In the genomic region with DNA sequence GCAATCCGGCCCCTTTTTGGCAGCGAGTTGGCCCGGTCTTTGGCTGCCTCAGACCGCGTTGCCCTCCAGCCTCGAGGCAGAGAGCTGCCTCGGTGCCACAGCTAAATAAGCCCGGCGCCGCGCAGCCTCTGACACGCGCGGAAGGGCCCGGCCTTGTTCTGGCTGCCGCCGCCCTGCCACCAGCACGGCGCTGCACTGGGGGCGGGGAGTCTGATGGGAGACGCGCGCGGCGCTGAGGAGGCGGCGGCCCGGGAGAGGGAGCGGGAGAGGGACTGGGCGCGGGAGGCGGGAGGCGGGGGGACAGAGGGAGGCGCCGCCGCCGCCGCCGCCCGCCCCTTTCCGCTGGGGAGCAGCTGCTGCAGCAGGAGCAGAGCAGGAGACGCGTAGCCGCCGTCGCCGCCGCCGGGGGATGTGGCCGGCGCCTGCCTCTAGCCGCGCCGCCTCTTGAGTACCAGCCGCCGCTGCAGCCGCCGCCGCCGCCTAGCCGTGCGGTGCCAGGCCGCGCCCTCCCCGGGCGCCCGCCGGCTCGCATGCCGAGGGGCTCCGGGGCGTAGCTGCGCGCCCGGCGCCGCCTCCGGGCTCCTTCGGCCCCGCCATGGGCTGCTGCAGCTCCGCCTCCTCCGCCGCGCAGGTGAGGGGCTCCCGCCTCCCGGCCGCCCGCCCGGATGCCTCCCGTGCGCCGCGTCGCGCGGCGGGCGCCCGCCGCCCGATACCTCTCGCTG, we compare ENCODE assay signal across 8 cellular contexts. TPM values are rescaled to one million over a fixed set of nuclear protein-coding genes. Genes with fewer than 3 reads are reported as not detected.
A peak's percentile ranks its signal among the peaks of the same experiment; 100 is the strongest.
DNase-seq lines count a peak whose midpoint lies in the region; ATAC-seq and TF ChIP-seq lines count a peak whose summit lies in the region.

TSS of gene SLC44A1 (plus strand) at position 378 of the 722 bp plus-strand sequence. CDS start at position 596, 218 bp downstream.

- H3K27ac ChIP-seq in SK-N-MC (peak within 1 kb of the TSS; percentile 80; the same call in 1 of the 2 replicates), temporal lobe (ENCODE audit: low read depth, low read length) (peak within 1 kb of the TSS; percentile 78)

- TF ChIP-seq CTCF in NB4 (IDR thresholded peaks at IDR 0.05; ENCODE audit: low read depth, low read length): no peak
- TF ChIP-seq CTCF in omental fat pad (IDR thresholded peaks at IDR 0.05): peak in 1 of 3 donors; percentile 5

- no peaks in the 10 kb centered on the region for H3K9me3 Mint-ChIP-seq in activated naive CD4-positive, alpha-beta T cell treated with anti-CD3 and anti-CD28 coated beads, Interleukin-2, amount 50 U/mL, for 72 hours

- peak within 1 kb of the TSS; percentile 77 for H3K9ac ChIP-seq in SK-N-MC (ENCODE audit: insufficient read length)

- H3K4me3 ChIP-seq in GM08714 (ENCODE audit: low read length) (peak within 1 kb of the TSS; percentile 67), NB4 (ENCODE audit: low read depth, low read length) (peak within 1 kb of the TSS; percentile 68), SK-N-MC (peak within 1 kb of the TSS; percentile 77)

- TF ChIP-seq POLR2A in NB4 (IDR thresholded peaks at IDR 0.05; ENCODE audit: extremely low read depth, insufficient read length): peak; percentile 67

- H3K9me3 ChIP-seq in SK-N-MC (ENCODE audit: low read depth, low read length): no peaks in the 10 kb centered on the region

- H3K36me3 Mint-ChIP-seq in activated naive CD4-positive, alpha-beta T cell treated with anti-CD3 and anti-CD28 coated beads, Interleukin-2, amount 50 U/mL, for 72 hours: peaks cover 0 to 6% of the 10 kb centered on the region in 2 donors

- ATAC-seq in HG02571 (IDR thresholded peaks at IDR 0.05; ENCODE audit: unreplicated experiment) (peak; percentile 86), omental fat pad (ENCODE audit: low FRiP score) (peak; percentile 97)
- ATAC-seq in activated naive CD4-positive, alpha-beta T cell treated with anti-CD3 and anti-CD28 coated beads, Interleukin-2, amount 50 U/mL, for 72 hours: peak; percentile 90 to 95

- DNase-seq in NB4 (ENCODE audit: low read depth) (peak; percentile 97), SK-N-MC (ENCODE audit: low read depth, low spot score) (peak; percentile 26), glomerular endothelial cell (ENCODE audit: extremely low read depth, low read depth, low spot score) (peak; percentile 63), omental fat pad (ENCODE audit: low spot score) (peak; percentile 87)
- DNase-seq in activated naive CD4-positive, alpha-beta T cell treated with anti-CD3 and anti-CD28 coated beads, Interleukin-2, amount 50 U/mL, for 72 hours (ENCODE audit: low spot score in 2 of 2): peak; percentile 81 to 93

- H3K36me3 ChIP-seq in SK-N-MC (ENCODE audit: insufficient read depth, low read length): no peaks in the 10 kb centered on the region

- peak within 1 kb of the TSS; percentile 86 to 88 for H3K27ac Mint-ChIP-seq in activated naive CD4-positive, alpha-beta T cell treated with anti-CD3 and anti-CD28 coated beads, Interleukin-2, amount 50 U/mL, for 72 hours

RNA-seq across cellular contexts. Expression of gene SLC44A1, which starts in this region (rescaled TPM):
- 10 to 100 TPM in 1 of 2 donors, 1 to 10 TPM in 1; 6.0 to 11.2 TPM for total RNA-seq in activated naive CD4-positive, alpha-beta T cell treated with anti-CD3 and anti-CD28 coated beads, Interleukin-2, amount 50 U/mL, for 72 hours
- total RNA-seq in glomerular endothelial cell (20.3 and 28.7 TPM in 2 replicates), omental fat pad (10 to 100 TPM; 35.4 to 62.3 (median 48.2) TPM), temporal lobe (41.1 TPM)

Comparison
In these comparisons a context has a peak if more than half of its experiments do, and no peak if none do; other contexts are left out.
1. Peak in every context shown above with its lines: DNase-seq, ATAC-seq, H3K4me3 ChIP-seq and H3K27ac ChIP-seq.
2. DNase-seq: peak in every context shown above with its lines; median percentile 97 in NB4; 87 in activated naive CD4-positive, alpha-beta T cell treated with anti-CD3 and anti-CD28 coated beads, Interleukin-2, amount 50 U/mL, for 72 hours; 87 in omental fat pad; 63 in glomerular endothelial cell; 26 in SK-N-MC.